22 cellular contexts compared by ENCODE assay signal in the genomic region with DNA sequence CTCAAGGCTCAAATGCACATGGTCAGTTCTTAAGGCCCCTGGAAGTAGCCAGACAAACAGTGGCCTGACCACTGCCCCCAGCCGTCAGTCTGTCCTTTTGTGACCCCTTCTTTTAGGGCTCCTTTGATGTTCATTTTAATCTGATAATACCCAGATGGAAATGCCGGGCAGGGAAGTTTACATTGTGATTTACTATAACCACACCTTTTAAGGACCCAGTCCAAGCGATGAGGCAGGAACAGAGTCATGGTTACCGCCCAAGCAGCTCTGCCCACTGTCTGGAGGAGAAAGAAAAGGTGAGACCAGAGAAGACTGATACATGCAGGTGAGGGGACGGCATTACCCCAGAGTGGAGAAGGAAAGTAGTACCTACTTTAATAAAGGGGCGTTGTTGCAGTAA.
"Had no signal": no experiment of that assay in that cellular context is flagged by ENCODE, and none has a peak within 500 bp of the region (broad histone marks: within the 10 kb centered on the region; RNA-seq: fewer than 3 reads in every experiment).

No MANE protein-coding gene starts in this region.

- DNase-seq: activated CD4-positive, alpha-beta T cell treated with anti-CD3 and anti-CD28 coated beads, Interleukin-2, amount 50 U/mL, for 1 hour; activated CD8-positive, alpha-beta memory T cell treated with anti-CD3 and anti-CD28 coated beads, Interleukin-2, amount 50 U/mL, for 4 hours; activated effector memory CD4-positive, alpha-beta T cell treated with Interleukin-2 at 50 U/mL for 16 hours; activated naive CD4-positive, alpha-beta T cell treated with anti-CD3 and anti-CD28 coated beads, Interleukin-2, amount 10 ng/mL, durations not matched to agents 7 days and 5 days; activated naive CD8-positive, alpha-beta T cell treated with anti-CD3 and anti-CD28 coated beads, Interleukin-2, amount 50 U/mL, for 24 hours; activated T-cell treated with anti-CD3 and anti-CD28 coated beads, Interleukin-2, amount 50 U/mL, for 4 hours; anterior cingulate cortex; brain microvascular endothelial cell; cortex of kidney; foreskin keratinocyte; glutamatergic neuron; hippocampal formation; lower lobe of right lung; nucleus accumbens; stimulated activated CD8-positive, alpha-beta memory T cell treated with anti-CD3 and anti-CD28 coated beads, Interleukin-4, amount 100 ng/mL, for 48 hours; stimulated activated naive CD4-positive, alpha-beta T cell treated with Interleukin-2 at 50 U/mL for 16 hours; substantia nigra had no signal

- H3K36me3 Mint-ChIP-seq: activated naive CD4-positive, alpha-beta T cell treated with anti-CD3 and anti-CD28 coated beads, Interleukin-2, amount 10 ng/mL, durations not matched to agents 7 days and 5 days had no signal

- H3K4me1 Mint-ChIP-seq: activated naive CD4-positive, alpha-beta T cell treated with anti-CD3 and anti-CD28 coated beads, Interleukin-2, amount 10 ng/mL, durations not matched to agents 7 days and 5 days had no signal

- H3K27me3 Mint-ChIP-seq: activated naive CD8-positive, alpha-beta T cell treated with anti-CD3 and anti-CD28 coated beads, Interleukin-2, amount 50 U/mL, for 24 hours had no signal

- ATAC-seq: activated CD4-positive, CD25-positive, alpha-beta regulatory T cell treated with anti-CD3 and anti-CD28 coated beads, Interleukin-2, amount 50 U/mL, for 24 hours; activated naive CD8-positive, alpha-beta T cell treated with anti-CD3 and anti-CD28 coated beads, Interleukin-2, amount 50 U/mL, for 24 hours; activated T-cell treated with anti-CD3 and anti-CD28 coated beads, Interleukin-2, amount 50 U/mL, for 4 hours; foreskin keratinocyte; lower lobe of right lung had no signal

- H3K27ac Mint-ChIP-seq: activated naive CD4-positive, alpha-beta T cell treated with anti-CD3 and anti-CD28 coated beads, Interleukin-2, amount 10 ng/mL, durations not matched to agents 7 days and 5 days; activated naive CD8-positive, alpha-beta T cell treated with anti-CD3 and anti-CD28 coated beads, Interleukin-2, amount 50 U/mL, for 24 hours; nephron; T-helper 1 cell treated with Interleukin-12 subunit alpha and Interleukin-12 subunit beta and Interleukin-4 antibody, amounts not matched to agents 30 μg/mL and 1 μg/mL, for 36 hours had no signal

- H3K9me3 Mint-ChIP-seq: activated naive CD4-positive, alpha-beta T cell treated with anti-CD3 and anti-CD28 coated beads, Interleukin-2, amount 10 ng/mL, durations not matched to agents 7 days and 5 days; activated naive CD8-positive, alpha-beta T cell treated with anti-CD3 and anti-CD28 coated beads, Interleukin-2, amount 50 U/mL, for 24 hours; activated T-cell treated with anti-CD3 and anti-CD28 coated beads, Interleukin-2, amount 50 U/mL, for 4 hours; nephron; T-helper 1 cell treated with Interleukin-12 subunit alpha and Interleukin-12 subunit beta and Interleukin-4 antibody, amounts not matched to agents 30 μg/mL and 1 μg/mL, for 36 hours had no signal

- H3K4me3 Mint-ChIP-seq: activated naive CD4-positive, alpha-beta T cell treated with anti-CD3 and anti-CD28 coated beads, Interleukin-2, amount 10 ng/mL, durations not matched to agents 7 days and 5 days; activated naive CD8-positive, alpha-beta T cell treated with anti-CD3 and anti-CD28 coated beads, Interleukin-2, amount 50 U/mL, for 24 hours; activated T-cell treated with anti-CD3 and anti-CD28 coated beads, Interleukin-2, amount 50 U/mL, for 4 hours; nephron; T-helper 1 cell treated with Interleukin-12 subunit alpha and Interleukin-12 subunit beta and Interleukin-4 antibody, amounts not matched to agents 30 μg/mL and 1 μg/mL, for 36 hours had no signal

- H3K4me1 ChIP-seq: foreskin keratinocyte had no signal

- H3K27me3 ChIP-seq: brain microvascular endothelial cell, foreskin keratinocyte, tibial nerve, vagina had no signal

- H3K36me3 ChIP-seq: brain microvascular endothelial cell, lower lobe of right lung, tibial nerve, vagina had no signal

- H3K9me3 ChIP-seq: lower lobe of right lung, tibial nerve, vagina had no signal

- H3K4me3 ChIP-seq: lower lobe of right lung, tibial nerve, vagina had no signal

- H3K27ac ChIP-seq: brain microvascular endothelial cell, foreskin keratinocyte, lower lobe of right lung, tibial nerve, vagina had no signal
